ENCODE assay signal across 27 cellular contexts in the genomic region with DNA sequence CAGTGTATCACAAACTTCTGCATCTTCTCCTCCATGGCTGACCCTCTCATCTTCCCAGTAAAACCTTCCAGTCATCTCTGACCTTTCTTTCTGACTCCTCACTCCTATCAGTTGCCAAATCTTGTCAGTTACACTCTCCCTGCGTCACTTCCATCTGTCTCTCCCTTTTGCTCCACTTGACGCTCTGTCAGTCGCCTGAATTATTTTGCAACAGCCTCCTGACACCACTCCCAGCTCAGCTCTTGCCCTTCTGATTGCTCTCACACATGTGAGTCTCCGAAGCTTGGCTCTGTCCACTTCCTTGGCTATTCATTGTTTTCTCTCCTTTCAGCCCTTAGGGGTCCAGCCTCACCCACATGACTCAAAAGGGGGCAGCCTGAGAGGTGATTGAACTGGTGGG. TPM values are rescaled to one million over a fixed set of nuclear protein-coding genes. Genes with fewer than 3 reads are reported as not detected.
DNase-seq lines count a peak whose midpoint lies in the region; ATAC-seq and TF ChIP-seq lines count a peak whose summit lies in the region.
"Had no signal": no experiment of that assay in that cellular context is flagged by ENCODE, and none has a peak within 500 bp of the region (broad histone marks: within the 10 kb centered on the region; RNA-seq: fewer than 3 reads in every experiment).

No MANE protein-coding gene starts in this region.

- H3K9me2 ChIP-seq in GM23338 (ENCODE audit: insufficient read depth), result no peaks in the 10 kb centered on the region

- H3K27ac Mint-ChIP-seq in GM23338, result no peak overlapping the region
- H3K27ac Mint-ChIP-seq: activated T-cell treated with anti-CD3 and anti-CD28 coated beads, Interleukin-2, amount 50 U/mL, for 24 hours; natural killer cell had no signal

- ATAC-seq in GM23338 (no peak), gastrocnemius medialis (peak; percentile 51 to 58), GM21526 (IDR thresholded peaks at IDR 0.05; ENCODE audit: low FRiP score, unreplicated experiment) (no peak), HG03565 (IDR thresholded peaks at IDR 0.05; ENCODE audit: unreplicated experiment) (no peak)
- ATAC-seq: natural killer cell, pancreas had no signal

- no peak overlapping the region for H3K14ac ChIP-seq in neuronal stem cell (ENCODE audit: low read length)

- H3K23ac ChIP-seq in neuronal stem cell (ENCODE audit: low read depth, low read length, poor library complexity), result no peak overlapping the region

- H3K18ac ChIP-seq in neuronal stem cell (ENCODE audit: low read length), result no peak overlapping the region

- no peak overlapping the region for H3K4ac ChIP-seq in neuronal stem cell (ENCODE audit: low read length)

- TF ChIP-seq CTCF in GM23338 (conservative IDR thresholded peaks at IDR 0.05; ENCODE audit: low read depth in 2 of 2) (no peak), NB4 (IDR thresholded peaks at IDR 0.05; ENCODE audit: low read depth, low read length) (no peak), gastrocnemius medialis (IDR thresholded peaks at IDR 0.05 in 4 of 5, conservative IDR thresholded peaks at IDR 0.05 in 1 of 5) (no peak)

- DNase-seq in GM23338 (ENCODE audit: low spot score) (no peak), NB4 (ENCODE audit: low read depth) (peak; percentile 52), cerebellar cortex (ENCODE audit: low spot score) (peak; percentile 27), gastrocnemius medialis (peak in 1 of 2 donors; percentile 34), neuronal stem cell (ENCODE audit: low spot score) (no peak)
- DNase-seq: activated naive CD4-positive, alpha-beta T cell; activated T-cell treated with anti-CD3 and anti-CD28 coated beads, Interleukin-2, amount 50 U/mL, for 24 hours; Caco-2; glutamatergic neuron; islet precursor cell; natural killer cell; NCI-H1092; NCI-H1694 treated with DMSO at 0.1 percent for 48 hours; NCI-H69; pancreas; stimulated activated CD4-positive, alpha-beta T cell treated with anti-CD3 and anti-CD28 coated beads, Interleukin-2, amount 100 ng/mL, for 48 hours had no signal

- H3K79me2 ChIP-seq in GM23338 (replicated peaks; ENCODE audit: insufficient read depth), result no peaks in the 10 kb centered on the region

- H3K4me2 ChIP-seq in GM23338 (no peak overlapping the region), neuronal stem cell (ENCODE audit: insufficient read depth, low read length, poor library complexity, severe bottlenecking) (no peak overlapping the region)

- H3F3A ChIP-seq in GM23338 (replicated peaks; ENCODE audit: low read depth), result no peaks in the 10 kb centered on the region

- H2BK12ac ChIP-seq in neuronal stem cell (ENCODE audit: low read length), result no peak overlapping the region

- H3K9me3 ChIP-seq in gastrocnemius medialis (no peaks in the 10 kb centered on the region), neuronal stem cell (replicated peaks in 1 of 2; ENCODE audit: control insufficient read depth in 2 of 2, insufficient read depth in 1 of 2, low read depth in 1 of 2, low read length in 2 of 2) (no peaks in the 10 kb centered on the region)
- H3K9me3 ChIP-seq: Caco-2, pancreas had no signal

- H3K4me1 Mint-ChIP-seq in GM23338, result no peaks in the 10 kb centered on the region
- H3K4me1 Mint-ChIP-seq: natural killer cell had no signal

- no peak overlapping the region for H4K91ac ChIP-seq in neuronal stem cell (ENCODE audit: low read depth, low read length, poor library complexity)

- no peak overlapping the region for H3K4me3 Mint-ChIP-seq in GM23338
- H3K4me3 Mint-ChIP-seq: activated T-cell treated with anti-CD3 and anti-CD28 coated beads, Interleukin-2, amount 50 U/mL, for 24 hours; natural killer cell had no signal

- H2BK15ac ChIP-seq in neuronal stem cell (ENCODE audit: low read length), result no peak overlapping the region

- H3K27me3 ChIP-seq in GM23338 (ENCODE audit: insufficient read depth) (no peaks in the 10 kb centered on the region), gastrocnemius medialis (peaks cover 0 to 12% (median 0%) of the 10 kb centered on the region in 3 donors), neuronal stem cell (ENCODE audit: control insufficient read depth in 3 of 3, insufficient read depth in 3 of 3, low read depth in 1 of 3, low read length in 3 of 3) (no peaks in the 10 kb centered on the region)

- peaks cover 2% of the 10 kb centered on the region for H3K27me3 Mint-ChIP-seq in GM23338 (ENCODE audit: insufficient read depth, low read depth, poor library complexity)

- H3K9ac ChIP-seq in neuronal stem cell (ENCODE audit: low read depth, low read length, poor library complexity), result no peak overlapping the region

- H2AK5ac ChIP-seq in neuronal stem cell (ENCODE audit: low read depth, low read length), result no peak overlapping the region

- in situ Hi-C loops in gastrocnemius medialis (cut with MboI; ENCODE audit: low sequenced_read_pairs in 4 of 4), result no loop called here

- H3K36me3 ChIP-seq in GM23338 (ENCODE audit: insufficient read depth), result no peaks in the 10 kb centered on the region
- H3K36me3 ChIP-seq in gastrocnemius medialis, result no peaks in the 10 kb centered on the region
- H3K36me3 ChIP-seq in neuronal stem cell (replicated peaks in 1 of 2; ENCODE audit: control insufficient read depth in 2 of 2, insufficient read depth in 2 of 2, low read length in 2 of 2), result no peaks in the 10 kb centered on the region
- H3K36me3 ChIP-seq: pancreas had no signal

- intact Hi-C loops in gastrocnemius medialis (cut with DNase I; ENCODE audit: low total_unique reads), result no loop called here

- H3K27ac ChIP-seq in GM23338 (ENCODE audit: low read depth) (no peak overlapping the region), gastrocnemius medialis (no peak overlapping the region), neuronal stem cell (replicated peaks; ENCODE audit: low read length) (no peak overlapping the region)
- H3K27ac ChIP-seq: C4-2B, HL-60, pancreas had no signal

- H4K8ac ChIP-seq in neuronal stem cell (ENCODE audit: low read depth, low read length), result no peak overlapping the region

- H3K4me3 ChIP-seq in GM23338 (no peak overlapping the region), NB4 (ENCODE audit: low read depth, low read length) (no peak overlapping the region), gastrocnemius medialis (no peak overlapping the region), neuronal stem cell (ENCODE audit: low read length in 2 of 2) (no peak overlapping the region)
- H3K4me3 ChIP-seq: pancreas had no signal

- no peak for TF ChIP-seq POLR2A in NB4 (IDR thresholded peaks at IDR 0.05; ENCODE audit: extremely low read depth, insufficient read length)
- no peak for TF ChIP-seq POLR2A in gastrocnemius medialis (IDR thresholded peaks at IDR 0.05)

- H4K20me1 ChIP-seq in GM23338 (replicated peaks; ENCODE audit: insufficient read depth), result no peaks in the 10 kb centered on the region

- H3K36me3 Mint-ChIP-seq in GM23338 (ENCODE audit: low read depth), result no peaks in the 10 kb centered on the region
- H3K36me3 Mint-ChIP-seq: natural killer cell had no signal

- no CpG with 5 or more reads among the region's 4 CpGs for WGBS in neuronal stem cell (ENCODE audit: extremely low coverage in 2 of 2, insufficient read length in 2 of 2, insufficient replicate concordance in 1 of 2), 2 donors

- H2BK120ac ChIP-seq in neuronal stem cell (ENCODE audit: low read depth, low read length), result no peak overlapping the region

- H2BK5ac ChIP-seq in neuronal stem cell (ENCODE audit: low read length), result no peak overlapping the region

- peak overlapping the region; percentile 18; the same call in 1 of the 2 replicates for H2AFZ ChIP-seq in GM23338
- H2AFZ ChIP-seq in neuronal stem cell (ENCODE audit: low read length), result no peak overlapping the region

- no peaks in the 10 kb centered on the region for H3K79me1 ChIP-seq in neuronal stem cell (ENCODE audit: low read depth, low read length)

- H3K9me3 Mint-ChIP-seq in GM23338, result no peaks in the 10 kb centered on the region
- H3K9me3 Mint-ChIP-seq: activated T-cell treated with anti-CD3 and anti-CD28 coated beads, Interleukin-2, amount 50 U/mL, for 24 hours; natural killer cell had no signal

- H3K4me1 ChIP-seq in GM23338 (ENCODE audit: insufficient read depth), result no peaks in the 10 kb centered on the region
- no peaks in the 10 kb centered on the region for H3K4me1 ChIP-seq in gastrocnemius medialis
- no peaks in the 10 kb centered on the region for H3K4me1 ChIP-seq in neuronal stem cell (ENCODE audit: control insufficient read depth in 2 of 2, insufficient read depth in 1 of 2, low read depth in 1 of 2, low read length in 2 of 2)
- H3K4me1 ChIP-seq: Caco-2, pancreas had no signal

RNA-seq across cellular contexts. Expression of a gene that starts 27.7 kb away (rescaled TPM):
- not detected in 2 replicates for total RNA-seq in GM23338 (2014; rRNA removed; shearing (Covaris generic))
- polyA plus RNA-seq in GM23338 (2016; fragmentation: Nextera tagmentation; extraction: Ambion mirVana), result not detected in 2 replicates
- 10 to 100 TPM in 3 of 4 donors, 1 to 10 TPM in 1; 5.1 to 64.6 (median 42.2) TPM for total RNA-seq in gastrocnemius medialis
- polyA plus RNA-seq in neuronal stem cell (2013, experiment 1 of 2), result not detected
- not detected for polyA plus RNA-seq in neuronal stem cell (2013, experiment 2 of 2)
- total RNA-seq: activated CD8-positive, alpha-beta memory T cell treated with anti-CD3 and anti-CD28 coated beads for 36 hours; Caco-2; chondrocyte; endothelial cell of umbilical vein; lower leg skin; natural killer cell; pancreas; RPMI7951; subcutaneous adipose tissue had no signal
- polyA plus RNA-seq: endothelial cell of umbilical vein, pancreas had no signal

RNA-seq across cellular contexts. Expression of a gene that starts 58.2 kb away (rescaled TPM):
- not detected in 2 replicates for total RNA-seq in GM23338 (2014; rRNA removed; shearing (Covaris generic))
- polyA plus RNA-seq in GM23338 (2016; fragmentation: Nextera tagmentation; extraction: Ambion mirVana), result not detected in 2 replicates
- total RNA-seq in gastrocnemius medialis, result not detected
- polyA plus RNA-seq in neuronal stem cell (2013, experiment 1 of 2), result not detected
- not detected for polyA plus RNA-seq in neuronal stem cell (2013, experiment 2 of 2)
- total RNA-seq: activated CD8-positive, alpha-beta memory T cell treated with anti-CD3 and anti-CD28 coated beads for 36 hours; Caco-2; chondrocyte; endothelial cell of umbilical vein; lower leg skin; natural killer cell; pancreas; RPMI7951; subcutaneous adipose tissue had no signal
- polyA plus RNA-seq: adipose tissue, endothelial cell of umbilical vein, pancreas had no signal

Comparison
In these comparisons a context has a peak if more than half of its experiments do, and no peak if none do; other contexts are left out.
1. ATAC-seq: peak in gastrocnemius medialis (2 of 2); none in GM23338 (single experiment), GM21526 (single experiment) and HG03565 (single experiment).
2. DNase-seq: peak in NB4 (single experiment) and cerebellar cortex (single experiment); none in GM23338 (single experiment) and neuronal stem cell (single experiment).